8 cellular contexts compared by ENCODE assay signal in the genomic region with DNA sequence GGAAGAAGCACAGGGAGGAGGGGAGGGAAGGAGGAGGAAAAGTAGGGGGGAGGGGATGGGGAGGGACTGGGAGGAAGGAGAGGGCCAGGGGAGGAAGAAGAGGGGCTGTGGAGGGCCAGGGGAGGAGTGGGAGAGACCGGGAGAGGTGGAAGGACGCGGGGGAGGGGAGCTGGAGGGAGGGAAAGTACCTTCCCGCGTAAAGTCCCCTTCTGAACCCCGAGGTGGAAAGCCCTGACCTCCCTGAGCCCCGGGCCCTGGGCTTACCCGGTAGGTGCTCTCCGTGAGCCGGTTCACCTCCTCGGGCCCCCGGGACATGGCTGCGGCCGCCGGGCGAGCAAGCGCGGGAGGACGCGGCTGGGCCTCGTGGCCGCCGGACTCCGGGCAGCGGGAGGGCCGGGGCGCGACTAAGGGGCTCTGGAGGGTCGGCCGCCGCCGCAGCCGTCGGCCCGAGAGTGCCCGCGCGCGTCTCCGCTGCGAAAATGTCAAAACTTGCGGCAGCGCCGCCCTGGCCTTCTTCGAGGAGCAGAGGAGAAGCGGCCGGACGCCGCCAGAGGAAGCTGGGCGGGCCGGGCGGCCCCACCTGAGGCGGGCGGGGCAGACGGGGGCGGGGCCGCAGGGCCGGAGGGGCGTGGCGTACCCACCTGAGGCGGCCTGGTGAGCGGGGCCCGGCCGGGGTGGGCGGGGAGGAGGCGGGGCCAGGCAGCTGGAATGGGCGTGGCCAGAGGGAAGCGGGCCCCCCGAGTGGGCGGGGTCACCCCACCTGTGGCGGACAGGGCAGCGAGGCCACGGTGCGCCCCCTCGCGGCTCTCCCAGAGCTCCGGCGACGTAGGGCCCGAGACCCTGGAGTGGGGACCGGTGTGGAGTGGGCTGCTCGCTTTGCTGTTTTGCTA.
DNase-seq lines count a peak whose midpoint lies in the region; ATAC-seq lines count a peak whose summit lies in the region.

BAIAP2L1 (minus strand) TSS at position 553 of the 890 bp plus-strand sequence; CDS start at position 315, 238 bp downstream.

- H3K9ac ChIP-seq in duodenal mucosa (ENCODE audit: low read depth in 1 of 2, low read length in 2 of 2) = peak within 1 kb of the TSS; percentile 72 to 86

- no peaks in the 10 kb centered on the region for H3K9me3 Mint-ChIP-seq in memory B cell

- H3K27ac ChIP-seq in duodenal mucosa (ENCODE audit: low read depth, low read length) = peak within 1 kb of the TSS; percentile 87

- H3K27me3 Mint-ChIP-seq in memory B cell = peaks cover 26% of the 10 kb centered on the region

- peaks cover 6% of the 10 kb centered on the region for H3K4me1 Mint-ChIP-seq in memory B cell

- H3K27ac Mint-ChIP-seq in memory B cell = peak within 1 kb of the TSS; percentile 79

- peak; percentile 83 for DNase-seq in AG08396 (ENCODE audit: low spot score)
- peak; percentile 78 for DNase-seq in NCI-H226
- DNase-seq in activated CD4-positive, alpha-beta T cell treated with anti-CD3 and anti-CD28 coated beads, Interleukin-2, amount 50 U/mL, for 24 hours (ENCODE audit: low read depth in 1 of 2, low spot score in 1 of 2) = peak; percentile 47 to 64
- peak; percentile 56 to 70 for DNase-seq in memory B cell (ENCODE audit: low spot score in 2 of 2)
- peak; percentile 58 to 63 for DNase-seq in stimulated activated CD8-positive, alpha-beta memory T cell treated with anti-CD3 and anti-CD28 coated beads, Interleukin-15, amount 100 ng/mL, for 4 hours (ENCODE audit: low read depth in 2 of 2)

- H3K4me3 Mint-ChIP-seq in memory B cell = peak within 1 kb of the TSS; percentile 53

- peaks cover 0 to 3% of the 10 kb centered on the region in 2 donors for H3K27me3 ChIP-seq in duodenal mucosa (ENCODE audit: control insufficient read depth in 1 of 2, insufficient read depth in 2 of 2, low read length in 2 of 2)

- peaks cover 0 to 4% of the 10 kb centered on the region in 2 donors for H3K4me1 ChIP-seq in duodenal mucosa (ENCODE audit: control insufficient read depth in 1 of 2, insufficient read depth in 2 of 2, low read length in 2 of 2)

- no peaks in the 10 kb centered on the region for H3K9me3 ChIP-seq in duodenal mucosa (ENCODE audit: control insufficient read depth in 1 of 2, low read length in 2 of 2)

- no peaks in the 10 kb centered on the region for H3K36me3 Mint-ChIP-seq in memory B cell

- H3K4me3 ChIP-seq in duodenal mucosa (ENCODE audit: low read depth in 1 of 2, low read length in 2 of 2) = peak within 1 kb of the TSS; percentile 70 to 73

- ATAC-seq in GM19035 (IDR thresholded peaks at IDR 0.05; ENCODE audit: unreplicated experiment) (peak; percentile 89), HG03175 (IDR thresholded peaks at IDR 0.05; ENCODE audit: unreplicated experiment) (peak; percentile 81), memory B cell (ENCODE audit: low read depth) (peak; percentile 83)

- H3K36me3 ChIP-seq in duodenal mucosa (ENCODE audit: control insufficient read depth in 1 of 2, insufficient read depth in 2 of 2, low read length in 2 of 2) = no peaks in the 10 kb centered on the region

Comparison
In these comparisons a context has a peak if more than half of its experiments do, and no peak if none do; other contexts are left out.
1. Peak in every context shown above with its lines: DNase-seq, ATAC-seq, H3K4me3 ChIP-seq and H3K27ac ChIP-seq.